Comparison of ENCODE assay signal across 1 cellular context in the genomic region with DNA sequence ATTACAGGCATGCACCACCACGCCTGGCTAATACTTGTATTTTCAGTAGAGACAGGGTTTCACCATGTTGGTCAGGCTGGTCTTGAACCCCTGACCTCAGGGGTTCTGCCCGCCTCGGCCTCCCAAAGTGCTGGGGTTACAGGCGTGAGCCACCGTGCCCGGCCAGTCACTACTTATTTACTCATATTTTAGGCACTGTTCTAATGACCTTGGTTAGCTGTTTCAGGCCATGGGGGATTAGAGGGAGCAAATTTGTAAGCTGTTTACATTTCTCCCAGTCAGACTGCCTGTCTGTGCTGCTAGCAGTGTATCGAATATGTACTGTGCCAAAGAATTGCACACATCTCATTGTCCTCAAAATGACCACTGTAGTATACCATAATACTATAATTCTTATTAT.
TF ChIP-seq lines count a peak whose summit lies in the region.

No MANE protein-coding gene starts in this region.

TF ChIP-seq in HepG2, 621 proteins besides CTCF, POLR2A, EP300 and RAD21 (continued from another document and continues in another):
- no peak for TF ChIP-seq SUZ12 (IDR thresholded peaks at IDR 0.05; ENCODE audit: low read depth, low read length)
- TF ChIP-seq FOXA3 (CRISPR knock-in tag; IDR thresholded peaks at IDR 0.05) = peak; percentile 84
- TF ChIP-seq ZBTB20 (CRISPR knock-in tag; IDR thresholded peaks at IDR 0.05; ENCODE audit: borderline replicate concordance, low read depth) = no peak
- no peak for TF ChIP-seq SP5 (CRISPR knock-in tag; IDR thresholded peaks at IDR 0.05; ENCODE audit: borderline replicate concordance, low read depth)
- no peak for TF ChIP-seq HNF4G (IDR thresholded peaks at IDR 0.05; ENCODE audit: borderline replicate concordance, low read depth, low read length)
- no peak for TF ChIP-seq HNF4G (CRISPR knock-in tag; IDR thresholded peaks at IDR 0.05; ENCODE audit: borderline replicate concordance, low read depth)
- TF ChIP-seq ZMYM2 (CRISPR knock-in tag; IDR thresholded peaks at IDR 0.05) = peak; percentile 83
- no peak for TF ChIP-seq HES4 (CRISPR knock-in tag; IDR thresholded peaks at IDR 0.05; ENCODE audit: borderline replicate concordance)
- no peak for TF ChIP-seq ZNF572 (CRISPR knock-in tag; IDR thresholded peaks at IDR 0.05)
- TF ChIP-seq MAFG (CRISPR knock-in tag; IDR thresholded peaks at IDR 0.05) = no peak
- TF ChIP-seq ZNF792 (CRISPR knock-in tag; IDR thresholded peaks at IDR 0.05) = no peak
- no peak for TF ChIP-seq ZNF230 (CRISPR knock-in tag; IDR thresholded peaks at IDR 0.05)
- peak; percentile 35; the same call in 1 of the 2 replicates for TF ChIP-seq FOXO1 (CRISPR knock-in tag; IDR thresholded peaks at IDR 0.05)
- no peak; the same call in 1 of the 2 replicates for TF ChIP-seq POGZ (CRISPR knock-in tag; IDR thresholded peaks at IDR 0.05)
- TF ChIP-seq ZBTB7A (CRISPR knock-in tag; IDR thresholded peaks at IDR 0.05) = no peak
- 0 out of 2 replicates have a peak, but pooled peaks have one; percentile 44 for TF ChIP-seq RXRB (CRISPR knock-in tag; IDR thresholded peaks at IDR 0.05; ENCODE audit: borderline replicate concordance)
- TF ChIP-seq ZNF720 (CRISPR knock-in tag; IDR thresholded peaks at IDR 0.05) = no peak
- TF ChIP-seq, protein P1, sequence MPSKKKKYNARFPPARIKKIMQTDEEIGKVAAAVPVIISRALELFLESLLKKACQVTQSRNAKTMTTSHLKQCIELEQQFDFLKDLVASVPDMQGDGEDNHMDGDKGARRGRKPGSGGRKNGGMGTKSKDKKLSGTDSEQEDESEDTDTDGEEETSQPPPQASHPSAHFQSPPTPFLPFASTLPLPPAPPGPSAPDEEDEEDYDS (CRISPR knock-in tag; IDR thresholded peaks at IDR 0.05) = no peak
- TF ChIP-seq HMG20B (CRISPR knock-in tag; conservative IDR thresholded peaks at IDR 0.05) = no peak
- TF ChIP-seq MIER3 (CRISPR knock-in tag; IDR thresholded peaks at IDR 0.05; ENCODE audit: borderline replicate concordance) = no peak
- no peak for TF ChIP-seq TMF1 (CRISPR knock-in tag; IDR thresholded peaks at IDR 0.05; ENCODE audit: low read depth)
- peak; percentile 9; the same call in 1 of the 2 replicates for TF ChIP-seq ELF3 (CRISPR knock-in tag; IDR thresholded peaks at IDR 0.05)
- no peak for TF ChIP-seq ZNF430 (CRISPR knock-in tag; IDR thresholded peaks at IDR 0.05)
- TF ChIP-seq MEIS2 (CRISPR knock-in tag; IDR thresholded peaks at IDR 0.05) = no peak
- TF ChIP-seq SOX6 (IDR thresholded peaks at IDR 0.05) = no peak
- TF ChIP-seq SOX6 (CRISPR knock-in tag; IDR thresholded peaks at IDR 0.05) = peak; percentile 54
- 0 out of 2 replicates have a peak, but pooled peaks have one; percentile 52 for TF ChIP-seq ZNF614 (CRISPR knock-in tag; IDR thresholded peaks at IDR 0.05; ENCODE audit: borderline replicate concordance)
- no peak for TF ChIP-seq IRF2 (CRISPR knock-in tag; IDR thresholded peaks at IDR 0.05)
- no peak for TF ChIP-seq ZNF296 (CRISPR knock-in tag; conservative IDR thresholded peaks at IDR 0.05)
- TF ChIP-seq FOXK2 (IDR thresholded peaks at IDR 0.05) = 0 out of 2 replicates have a peak, but pooled peaks have one; percentile 42
- TF ChIP-seq TP53 (CRISPR knock-in tag; conservative IDR thresholded peaks at IDR 0.05) = no peak
- no peak for TF ChIP-seq KDM2A (CRISPR knock-in tag; IDR thresholded peaks at IDR 0.05; ENCODE audit: borderline replicate concordance, low read depth)
- TF ChIP-seq ZMYM4 (CRISPR knock-in tag; IDR thresholded peaks at IDR 0.05) = peak; percentile 54; the same call in 1 of the 2 replicates
- TF ChIP-seq, protein P2, sequence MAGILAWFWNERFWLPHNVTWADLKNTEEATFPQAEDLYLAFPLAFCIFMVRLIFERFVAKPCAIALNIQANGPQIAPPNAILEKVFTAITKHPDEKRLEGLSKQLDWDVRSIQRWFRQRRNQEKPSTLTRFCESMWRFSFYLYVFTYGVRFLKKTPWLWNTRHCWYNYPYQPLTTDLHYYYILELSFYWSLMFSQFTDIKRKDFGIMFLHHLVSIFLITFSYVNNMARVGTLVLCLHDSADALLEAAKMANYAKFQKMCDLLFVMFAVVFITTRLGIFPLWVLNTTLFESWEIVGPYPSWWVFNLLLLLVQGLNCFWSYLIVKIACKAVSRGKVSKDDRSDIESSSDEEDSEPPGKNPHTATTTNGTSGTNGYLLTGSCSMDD (CRISPR knock-in tag; IDR thresholded peaks at IDR 0.05) = no peak
- no peak for TF ChIP-seq SP4 (CRISPR knock-in tag; IDR thresholded peaks at IDR 0.05)
- TF ChIP-seq, protein P3, sequence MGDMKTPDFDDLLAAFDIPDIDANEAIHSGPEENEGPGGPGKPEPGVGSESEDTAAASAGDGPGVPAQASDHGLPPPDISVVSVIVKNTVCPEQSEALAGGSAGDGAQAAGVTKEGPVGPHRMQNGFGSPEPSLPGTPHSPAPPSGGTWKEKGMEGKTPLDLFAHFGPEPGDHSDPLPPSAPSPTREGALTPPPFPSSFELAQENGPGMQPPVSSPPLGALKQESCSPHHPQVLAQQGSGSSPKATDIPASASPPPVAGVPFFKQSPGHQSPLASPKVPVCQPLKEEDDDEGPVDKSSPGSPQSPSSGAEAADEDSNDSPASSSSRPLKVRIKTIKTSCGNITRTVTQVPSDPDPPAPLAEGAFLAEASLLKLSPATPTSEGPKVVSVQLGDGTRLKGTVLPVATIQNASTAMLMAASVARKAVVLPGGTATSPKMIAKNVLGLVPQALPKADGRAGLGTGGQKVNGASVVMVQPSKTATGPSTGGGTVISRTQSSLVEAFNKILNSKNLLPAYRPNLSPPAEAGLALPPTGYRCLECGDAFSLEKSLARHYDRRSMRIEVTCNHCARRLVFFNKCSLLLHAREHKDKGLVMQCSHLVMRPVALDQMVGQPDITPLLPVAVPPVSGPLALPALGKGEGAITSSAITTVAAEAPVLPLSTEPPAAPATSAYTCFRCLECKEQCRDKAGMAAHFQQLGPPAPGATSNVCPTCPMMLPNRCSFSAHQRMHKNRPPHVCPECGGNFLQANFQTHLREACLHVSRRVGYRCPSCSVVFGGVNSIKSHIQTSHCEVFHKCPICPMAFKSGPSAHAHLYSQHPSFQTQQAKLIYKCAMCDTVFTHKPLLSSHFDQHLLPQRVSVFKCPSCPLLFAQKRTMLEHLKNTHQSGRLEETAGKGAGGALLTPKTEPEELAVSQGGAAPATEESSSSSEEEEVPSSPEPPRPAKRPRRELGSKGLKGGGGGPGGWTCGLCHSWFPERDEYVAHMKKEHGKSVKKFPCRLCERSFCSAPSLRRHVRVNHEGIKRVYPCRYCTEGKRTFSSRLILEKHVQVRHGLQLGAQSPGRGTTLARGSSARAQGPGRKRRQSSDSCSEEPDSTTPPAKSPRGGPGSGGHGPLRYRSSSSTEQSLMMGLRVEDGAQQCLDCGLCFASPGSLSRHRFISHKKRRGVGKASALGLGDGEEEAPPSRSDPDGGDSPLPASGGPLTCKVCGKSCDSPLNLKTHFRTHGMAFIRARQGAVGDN (CRISPR knock-in tag; IDR thresholded peaks at IDR 0.05) = peak; percentile 36; the same call in 1 of the 2 replicates
- TF ChIP-seq RCOR2 (CRISPR knock-in tag; IDR thresholded peaks at IDR 0.05) = peak; percentile 59; the same call in 1 of the 2 replicates
- TF ChIP-seq ESRRA (CRISPR knock-in tag; IDR thresholded peaks at IDR 0.05; ENCODE audit: low read depth) = 0 out of 2 replicates have a peak, but pooled peaks have one; percentile 45
- TF ChIP-seq ZNF460 (CRISPR knock-in tag; IDR thresholded peaks at IDR 0.05; ENCODE audit: borderline replicate concordance) = peak; percentile 97
- TF ChIP-seq, protein P4, sequence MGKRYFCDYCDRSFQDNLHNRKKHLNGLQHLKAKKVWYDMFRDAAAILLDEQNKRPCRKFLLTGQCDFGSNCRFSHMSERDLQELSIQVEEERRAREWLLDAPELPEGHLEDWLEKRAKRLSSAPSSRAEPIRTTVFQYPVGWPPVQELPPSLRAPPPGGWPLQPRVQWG (CRISPR knock-in tag; IDR thresholded peaks at IDR 0.05; ENCODE audit: borderline replicate concordance, low read depth) = no peak
- TF ChIP-seq NR2C2 (CRISPR knock-in tag; IDR thresholded peaks at IDR 0.05; ENCODE audit: borderline replicate concordance) = no peak
- no peak for TF ChIP-seq THYN1 (CRISPR knock-in tag; IDR thresholded peaks at IDR 0.05; ENCODE audit: borderline replicate concordance, low read depth)
- TF ChIP-seq, protein P5, sequence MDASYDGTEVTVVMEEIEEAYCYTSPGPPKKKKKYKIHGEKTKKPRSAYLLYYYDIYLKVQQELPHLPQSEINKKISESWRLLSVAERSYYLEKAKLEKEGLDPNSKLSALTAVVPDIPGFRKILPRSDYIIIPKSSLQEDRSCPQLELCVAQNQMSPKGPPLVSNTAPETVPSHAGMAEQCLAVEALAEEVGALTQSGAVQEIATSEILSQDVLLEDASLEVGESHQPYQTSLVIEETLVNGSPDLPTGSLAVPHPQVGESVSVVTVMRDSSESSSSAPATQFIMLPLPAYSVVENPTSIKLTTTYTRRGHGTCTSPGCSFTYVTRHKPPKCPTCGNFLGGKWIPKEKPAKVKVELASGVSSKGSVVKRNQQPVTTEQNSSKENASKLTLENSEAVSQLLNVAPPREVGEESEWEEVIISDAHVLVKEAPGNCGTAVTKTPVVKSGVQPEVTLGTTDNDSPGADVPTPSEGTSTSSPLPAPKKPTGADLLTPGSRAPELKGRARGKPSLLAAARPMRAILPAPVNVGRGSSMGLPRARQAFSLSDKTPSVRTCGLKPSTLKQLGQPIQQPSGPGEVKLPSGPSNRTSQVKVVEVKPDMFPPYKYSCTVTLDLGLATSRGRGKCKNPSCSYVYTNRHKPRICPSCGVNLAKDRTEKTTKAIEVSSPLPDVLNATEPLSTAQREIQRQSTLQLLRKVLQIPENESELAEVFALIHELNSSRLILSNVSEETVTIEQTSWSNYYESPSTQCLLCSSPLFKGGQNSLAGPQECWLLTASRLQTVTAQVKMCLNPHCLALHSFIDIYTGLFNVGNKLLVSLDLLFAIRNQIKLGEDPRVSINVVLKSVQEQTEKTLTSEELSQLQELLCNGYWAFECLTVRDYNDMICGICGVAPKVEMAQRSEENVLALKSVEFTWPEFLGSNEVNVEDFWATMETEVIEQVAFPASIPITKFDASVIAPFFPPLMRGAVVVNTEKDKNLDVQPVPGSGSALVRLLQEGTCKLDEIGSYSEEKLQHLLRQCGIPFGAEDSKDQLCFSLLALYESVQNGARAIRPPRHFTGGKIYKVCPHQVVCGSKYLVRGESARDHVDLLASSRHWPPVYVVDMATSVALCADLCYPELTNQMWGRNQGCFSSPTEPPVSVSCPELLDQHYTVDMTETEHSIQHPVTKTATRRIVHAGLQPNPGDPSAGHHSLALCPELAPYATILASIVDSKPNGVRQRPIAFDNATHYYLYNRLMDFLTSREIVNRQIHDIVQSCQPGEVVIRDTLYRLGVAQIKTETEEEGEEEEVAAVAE (CRISPR knock-in tag; IDR thresholded peaks at IDR 0.05; ENCODE audit: borderline replicate concordance) = no peak
- TF ChIP-seq ZNF674 (CRISPR knock-in tag; IDR thresholded peaks at IDR 0.05; ENCODE audit: low read depth) = no peak
- TF ChIP-seq, protein P6, sequence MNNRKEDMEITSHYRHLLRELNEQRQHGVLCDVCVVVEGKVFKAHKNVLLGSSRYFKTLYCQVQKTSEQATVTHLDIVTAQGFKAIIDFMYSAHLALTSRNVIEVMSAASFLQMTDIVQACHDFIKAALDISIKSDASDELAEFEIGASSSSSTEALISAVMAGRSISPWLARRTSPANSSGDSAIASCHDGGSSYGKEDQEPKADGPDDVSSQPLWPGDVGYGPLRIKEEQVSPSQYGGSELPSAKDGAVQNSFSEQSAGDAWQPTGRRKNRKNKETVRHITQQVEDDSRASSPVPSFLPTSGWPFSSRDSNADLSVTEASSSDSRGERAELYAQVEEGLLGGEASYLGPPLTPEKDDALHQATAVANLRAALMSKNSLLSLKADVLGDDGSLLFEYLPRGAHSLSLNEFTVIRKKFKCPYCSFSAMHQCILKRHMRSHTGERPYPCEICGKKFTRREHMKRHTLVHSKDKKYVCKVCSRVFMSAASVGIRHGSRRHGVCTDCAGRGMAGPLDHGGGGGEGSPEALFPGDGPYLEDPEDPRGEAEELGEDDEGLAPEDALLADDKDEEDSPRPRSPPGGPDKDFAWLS (CRISPR knock-in tag; IDR thresholded peaks at IDR 0.05; ENCODE audit: borderline replicate concordance) = no peak
- no peak for TF ChIP-seq ZNF780A (CRISPR knock-in tag; IDR thresholded peaks at IDR 0.05)
- no peak for TF ChIP-seq ZFX (CRISPR knock-in tag; IDR thresholded peaks at IDR 0.05; ENCODE audit: low read depth)
- no peak for TF ChIP-seq KAT8 (CRISPR knock-in tag; IDR thresholded peaks at IDR 0.05)
- peak; percentile 26 for TF ChIP-seq PHF5A (CRISPR knock-in tag; IDR thresholded peaks at IDR 0.05; ENCODE audit: low read depth, unreplicated experiment)
- TF ChIP-seq KDM1A (CRISPR knock-in tag; IDR thresholded peaks at IDR 0.05) = 0 out of 2 replicates have a peak, but pooled peaks have one; percentile 37
- TF ChIP-seq ADNP (CRISPR knock-in tag; IDR thresholded peaks at IDR 0.05) = peak; percentile 95
- TF ChIP-seq TARDBP (CRISPR knock-in tag; IDR thresholded peaks at IDR 0.05) = peak; percentile 20; the same call in 1 of the 2 replicates
- TF ChIP-seq ZNF570 (CRISPR knock-in tag; IDR thresholded peaks at IDR 0.05; ENCODE audit: borderline replicate concordance) = no peak
- TF ChIP-seq, protein P7, sequence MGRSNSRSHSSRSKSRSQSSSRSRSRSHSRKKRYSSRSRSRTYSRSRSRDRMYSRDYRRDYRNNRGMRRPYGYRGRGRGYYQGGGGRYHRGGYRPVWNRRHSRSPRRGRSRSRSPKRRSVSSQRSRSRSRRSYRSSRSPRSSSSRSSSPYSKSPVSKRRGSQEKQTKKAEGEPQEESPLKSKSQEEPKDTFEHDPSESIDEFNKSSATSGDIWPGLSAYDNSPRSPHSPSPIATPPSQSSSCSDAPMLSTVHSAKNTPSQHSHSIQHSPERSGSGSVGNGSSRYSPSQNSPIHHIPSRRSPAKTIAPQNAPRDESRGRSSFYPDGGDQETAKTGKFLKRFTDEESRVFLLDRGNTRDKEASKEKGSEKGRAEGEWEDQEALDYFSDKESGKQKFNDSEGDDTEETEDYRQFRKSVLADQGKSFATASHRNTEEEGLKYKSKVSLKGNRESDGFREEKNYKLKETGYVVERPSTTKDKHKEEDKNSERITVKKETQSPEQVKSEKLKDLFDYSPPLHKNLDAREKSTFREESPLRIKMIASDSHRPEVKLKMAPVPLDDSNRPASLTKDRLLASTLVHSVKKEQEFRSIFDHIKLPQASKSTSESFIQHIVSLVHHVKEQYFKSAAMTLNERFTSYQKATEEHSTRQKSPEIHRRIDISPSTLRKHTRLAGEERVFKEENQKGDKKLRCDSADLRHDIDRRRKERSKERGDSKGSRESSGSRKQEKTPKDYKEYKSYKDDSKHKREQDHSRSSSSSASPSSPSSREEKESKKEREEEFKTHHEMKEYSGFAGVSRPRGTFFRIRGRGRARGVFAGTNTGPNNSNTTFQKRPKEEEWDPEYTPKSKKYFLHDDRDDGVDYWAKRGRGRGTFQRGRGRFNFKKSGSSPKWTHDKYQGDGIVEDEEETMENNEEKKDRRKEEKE (IDR thresholded peaks at IDR 0.05) = no peak
- TF ChIP-seq ZNF30 (CRISPR knock-in tag; IDR thresholded peaks at IDR 0.05) = no peak
- TF ChIP-seq ZFP62 (CRISPR knock-in tag; IDR thresholded peaks at IDR 0.05) = no peak
